ENCODE assay signal across 1 cellular context in the genomic region with DNA sequence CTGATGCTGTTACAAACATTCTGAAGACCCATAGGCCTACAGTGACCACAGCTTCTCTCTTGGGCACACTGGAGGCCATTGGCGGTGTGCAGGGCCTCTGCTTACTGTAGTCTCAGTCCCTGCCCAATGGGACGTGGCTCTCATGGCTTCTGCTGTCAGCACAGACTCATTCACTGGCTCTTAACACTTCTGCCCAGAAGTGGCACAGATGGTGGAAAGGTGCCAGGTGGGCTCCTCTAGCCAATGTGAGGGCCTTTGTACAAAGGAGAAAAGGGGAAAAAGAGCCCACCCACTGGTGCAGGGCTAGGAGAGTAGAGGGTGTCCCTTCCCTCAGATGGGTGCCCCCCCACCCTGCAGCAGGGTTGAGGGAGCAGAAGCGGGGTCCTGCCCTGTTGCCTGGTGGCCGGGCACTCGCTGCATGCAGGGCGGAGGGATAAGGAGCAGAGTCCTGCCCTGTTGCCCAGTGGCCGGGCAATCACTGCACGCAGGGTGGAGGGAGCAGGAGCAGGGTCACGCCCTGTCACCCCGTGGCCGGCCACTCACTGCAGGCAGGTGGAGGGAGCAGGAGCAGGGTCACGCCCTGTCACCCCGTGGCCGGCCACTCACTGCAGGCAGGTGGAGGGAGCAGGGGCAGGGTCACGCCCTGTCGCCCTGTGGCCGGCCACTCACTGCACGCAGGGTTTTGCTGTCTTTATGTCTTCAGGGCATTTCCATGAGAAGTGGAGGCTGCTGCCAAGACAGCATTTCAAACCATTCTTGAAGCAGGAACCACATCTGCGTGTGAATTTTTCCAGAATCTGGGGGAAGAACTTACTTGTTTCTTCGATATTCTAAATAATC.
TF ChIP-seq lines count a peak whose summit lies in the region.

No MANE protein-coding gene starts in this region.

TF ChIP-seq in WTC11, 78 proteins besides CTCF, POLR2A, EP300 and RAD21 (continued from another document):
- TF ChIP-seq, protein P1, sequence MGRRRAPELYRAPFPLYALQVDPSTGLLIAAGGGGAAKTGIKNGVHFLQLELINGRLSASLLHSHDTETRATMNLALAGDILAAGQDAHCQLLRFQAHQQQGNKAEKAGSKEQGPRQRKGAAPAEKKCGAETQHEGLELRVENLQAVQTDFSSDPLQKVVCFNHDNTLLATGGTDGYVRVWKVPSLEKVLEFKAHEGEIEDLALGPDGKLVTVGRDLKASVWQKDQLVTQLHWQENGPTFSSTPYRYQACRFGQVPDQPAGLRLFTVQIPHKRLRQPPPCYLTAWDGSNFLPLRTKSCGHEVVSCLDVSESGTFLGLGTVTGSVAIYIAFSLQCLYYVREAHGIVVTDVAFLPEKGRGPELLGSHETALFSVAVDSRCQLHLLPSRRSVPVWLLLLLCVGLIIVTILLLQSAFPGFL (CRISPR knock-in tag; IDR thresholded peaks at IDR 0.05; ENCODE audit: borderline replicate concordance) = no peak
- no peak for TF ChIP-seq TEAD1 (CRISPR knock-in tag; IDR thresholded peaks at IDR 0.05)
- no peak for TF ChIP-seq ZNF396 (CRISPR knock-in tag; IDR thresholded peaks at IDR 0.05; ENCODE audit: borderline replicate concordance)
